8 cellular contexts compared by ENCODE assay signal in the genomic region with DNA sequence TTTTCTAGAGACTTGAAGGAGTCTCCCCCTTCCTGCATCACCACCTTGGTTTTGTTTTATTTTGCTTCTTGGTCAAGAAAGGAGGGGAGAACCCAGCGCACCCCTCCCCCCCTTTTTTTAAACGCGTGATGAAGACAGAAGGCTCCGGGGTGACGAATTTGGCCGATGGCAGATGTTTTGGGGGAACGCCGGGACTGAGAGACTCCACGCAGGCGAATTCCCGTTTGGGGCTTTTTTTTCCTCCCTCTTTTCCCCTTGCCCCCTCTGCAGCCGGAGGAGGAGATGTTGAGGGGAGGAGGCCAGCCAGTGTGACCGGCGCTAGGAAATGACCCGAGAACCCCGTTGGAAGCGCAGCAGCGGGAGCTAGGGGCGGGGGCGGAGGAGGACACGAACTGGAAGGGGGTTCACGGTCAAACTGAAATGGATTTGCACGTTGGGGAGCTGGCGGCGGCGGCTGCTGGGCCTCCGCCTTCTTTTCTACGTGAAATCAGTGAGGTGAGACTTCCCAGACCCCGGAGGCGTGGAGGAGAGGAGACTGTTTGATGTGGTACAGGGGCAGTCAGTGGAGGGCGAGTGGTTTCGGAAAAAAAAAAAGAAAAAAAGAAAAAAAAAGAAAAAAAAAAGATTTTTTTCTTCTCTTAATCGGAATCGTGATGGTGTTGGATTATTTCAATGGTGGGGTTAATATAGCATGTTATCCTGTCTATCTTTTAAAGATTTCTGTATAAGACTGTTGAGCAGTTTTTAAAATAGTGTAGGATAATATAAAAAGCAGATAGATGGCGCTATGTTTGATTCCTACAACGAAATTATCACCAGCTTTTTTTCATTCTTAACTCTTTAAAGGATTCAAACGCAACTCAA. TPM values are rescaled to one million over a fixed set of nuclear protein-coding genes. Genes with fewer than 3 reads are reported as not detected.
DNase-seq lines count a peak whose midpoint lies in the region; ATAC-seq and TF ChIP-seq lines count a peak whose summit lies in the region.

No MANE protein-coding gene starts in this region.

- peaks cover 38% of the 10 kb centered on the region for H3K4me1 ChIP-seq in Loucy (ENCODE audit: insufficient read depth, low read length, poor library complexity, severe bottlenecking)
- H3K4me1 ChIP-seq in SK-N-SH (ENCODE audit: control insufficient read depth in 1 of 2, insufficient read depth in 2 of 2, low read depth in 1 of 2, low read length in 1 of 2), result peaks cover 13 to 22% of the 10 kb centered on the region in 2 experiments
- peaks cover 21% of the 10 kb centered on the region for H3K4me1 ChIP-seq in smooth muscle cell (ENCODE audit: low read depth)

- no peak for ATAC-seq in GM21390 (IDR thresholded peaks at IDR 0.05; ENCODE audit: unreplicated experiment)

- peaks cover 70% of the 10 kb centered on the region for H4K20me1 ChIP-seq in Loucy (ENCODE audit: insufficient read depth, low read length, poor library complexity, severe bottlenecking)
- H4K20me1 ChIP-seq in SK-N-SH (ENCODE audit: insufficient read depth), result peaks cover 21% of the 10 kb centered on the region; the same call in 1 of the 2 replicates
- H4K20me1 ChIP-seq in smooth muscle cell (ENCODE audit: low read depth), result peaks cover 63% of the 10 kb centered on the region

- H3K27me3 ChIP-seq in Loucy (ENCODE audit: insufficient read depth, low read length, poor library complexity, severe bottlenecking), result peaks cover 44% of the 10 kb centered on the region
- H3K27me3 ChIP-seq in SK-N-SH (ENCODE audit: insufficient read depth), result no peaks in the 10 kb centered on the region
- no peaks in the 10 kb centered on the region for H3K27me3 ChIP-seq in smooth muscle cell (ENCODE audit: low read depth)

- TF ChIP-seq CTCF in Loucy (conservative IDR thresholded peaks at IDR 0.05; ENCODE audit: low read length), result peak; percentile 63
- TF ChIP-seq CTCF in SK-N-SH (IDR thresholded peaks at IDR 0.05), result peak; percentile 75
- TF ChIP-seq CTCF in smooth muscle cell (IDR thresholded peaks at IDR 0.05; ENCODE audit: borderline replicate concordance, insufficient read depth, poor library complexity, severe bottlenecking), result peak; percentile 51

- peak overlapping the region; percentile 94 for H3K4me3 ChIP-seq in Loucy (ENCODE audit: low read length, poor library complexity, severe bottlenecking)
- H3K4me3 ChIP-seq in SK-N-SH (ENCODE audit: low read depth in 2 of 2, low read length in 1 of 2), result peak overlapping the region; percentile 81 to 95
- H3K4me3 ChIP-seq in smooth muscle cell, result peak overlapping the region; percentile 99

- H3K27ac ChIP-seq in SK-N-SH (ENCODE audit: low read depth in 2 of 2, low read length in 1 of 2) (peak overlapping the region; percentile 88 to 98), cingulate gyrus (ENCODE audit: low read depth, low read length) (peak overlapping the region; percentile 10), smooth muscle cell (ENCODE audit: low read depth) (peak overlapping the region; percentile 86)

- no peak for TF ChIP-seq EP300 in SK-N-SH (IDR thresholded peaks at IDR 0.05; ENCODE audit: borderline replicate concordance in 1 of 2, low read depth in 1 of 2, low read length in 1 of 2)

- H3K36me3 ChIP-seq in Loucy (ENCODE audit: insufficient read depth, low read length) (peaks cover 44% of the 10 kb centered on the region), SK-N-SH (replicated peaks in 1 of 2; ENCODE audit: control insufficient read depth in 1 of 2, insufficient read depth in 2 of 2, low read length in 1 of 2) (peaks cover 29 to 35% of the 10 kb centered on the region in 2 experiments), smooth muscle cell (ENCODE audit: low read depth) (no peaks in the 10 kb centered on the region)

- DNase-seq in activated gamma-delta T cell treated with Interleukin-2 at 50 U/mL for 16 hours (peak; percentile 23), activated gamma-delta T cell (lab: John Stamatoyannopoulos, UW) (no peak), SK-N-SH (peak; percentile 68), islet precursor cell (peak; percentile 92), smooth muscle cell (lab: John Stamatoyannopoulos, UW; ENCODE audit: unreplicated experiment) (peak; percentile 13)

- H3K9me2 ChIP-seq in Loucy (replicated peaks; ENCODE audit: low read depth, low read length) (no peaks in the 10 kb centered on the region), SK-N-SH (no peaks in the 10 kb centered on the region)

- TF ChIP-seq RAD21 in SK-N-SH (IDR thresholded peaks at IDR 0.05; ENCODE audit: low read length), result peak; percentile 42

- WGBS in SK-N-SH (ENCODE audit: low lambda C conversion rate), result 2% methylated on average over 37 of the region's 37 CpGs
- 1% methylated on average over 36 of the region's 37 CpGs for WGBS in smooth muscle cell (ENCODE audit: low lambda C conversion rate)

- CTCF ChIA-PET in SK-N-SH (lab: Yijun Ruan, JAX), result interaction anchor here (0.9 to 7.3 kb wide), 15 partner anchors 8 to 1849 kb away, joined by 3 to 64 read pairs (median 4); no protein-coding TSS in a partner anchor

- H3K9me3 ChIP-seq in Loucy (ENCODE audit: insufficient read depth, low read depth, low read length), result no peaks in the 10 kb centered on the region
- no peaks in the 10 kb centered on the region for H3K9me3 ChIP-seq in SK-N-SH
- H3K9me3 ChIP-seq in smooth muscle cell (replicated peaks; ENCODE audit: low read depth), result no peaks in the 10 kb centered on the region

- H3K4me2 ChIP-seq in Loucy (ENCODE audit: low read depth, low read length, poor library complexity, severe bottlenecking), result peak overlapping the region; percentile 92
- peak overlapping the region; percentile 79 for H3K4me2 ChIP-seq in SK-N-SH
- H3K4me2 ChIP-seq in smooth muscle cell, result peak overlapping the region; percentile 98

- H3K9ac ChIP-seq in Loucy (ENCODE audit: low read depth, low read length, poor library complexity, severe bottlenecking) (peak overlapping the region; percentile 98), SK-N-SH (peak overlapping the region; percentile 89), smooth muscle cell (ENCODE audit: low read depth) (peak overlapping the region; percentile 88)

- POLR2A ChIA-PET in SK-N-SH (lab: Yijun Ruan, JAX), result interaction anchor here (0.6 to 10.5 kb wide), 9 partner anchors 173 to 1034 kb away, joined by 3 to 173 read pairs (median 4); no protein-coding TSS in a partner anchor

- H3F3A ChIP-seq in Loucy (ENCODE audit: low read depth) (peaks cover 18% of the 10 kb centered on the region), SK-N-SH (replicated peaks; ENCODE audit: insufficient read depth) (peaks cover 35% of the 10 kb centered on the region), smooth muscle cell (ENCODE audit: low read depth) (peaks cover 8% of the 10 kb centered on the region)

- no peak overlapping the region for H2AFZ ChIP-seq in Loucy (ENCODE audit: low read length)
- H2AFZ ChIP-seq in SK-N-SH (ENCODE audit: low read depth), result peak overlapping the region; percentile 51
- peak overlapping the region; percentile 39 for H2AFZ ChIP-seq in smooth muscle cell (ENCODE audit: low read depth)

- H3K79me2 ChIP-seq in Loucy (ENCODE audit: insufficient read depth, low read length) (peaks cover 97% of the 10 kb centered on the region), SK-N-SH (ENCODE audit: insufficient read depth) (peaks cover 65% of the 10 kb centered on the region), smooth muscle cell (ENCODE audit: low read depth) (peaks cover 67% of the 10 kb centered on the region)

TF ChIP-seq in SK-N-SH, 30 proteins besides CTCF, POLR2A, EP300 and RAD21 (continues in another document):
- TF ChIP-seq POLR2AphosphoS5 (IDR thresholded peaks at IDR 0.05; ENCODE audit: low read depth, low read length) (no peak), SIN3A (IDR thresholded peaks at IDR 0.05; ENCODE audit: borderline replicate concordance, low read depth, low read length) (no peak), SMC3 (IDR thresholded peaks at IDR 0.05; ENCODE audit: low read depth, low read length) (no peak), MAX (IDR thresholded peaks at IDR 0.05; ENCODE audit: low read depth) (0 out of 2 replicates have a peak, but pooled peaks have one; percentile 7), NRF1 (IDR thresholded peaks at IDR 0.05; ENCODE audit: low read depth, low read length) (no peak), RXRA (IDR thresholded peaks at IDR 0.05; ENCODE audit: borderline replicate concordance, low read depth) (no peak), TEAD4 (IDR thresholded peaks at IDR 0.05; ENCODE audit: borderline replicate concordance, insufficient read depth) (0 out of 2 replicates have a peak, but pooled peaks have one; percentile 6), RCOR1 (IDR thresholded peaks at IDR 0.05; ENCODE audit: low read length) (no peak), MXI1 (IDR thresholded peaks at IDR 0.05; ENCODE audit: low read depth, low read length) (peak; percentile 39; the same call in 1 of the 2 replicates), TAF1 (IDR thresholded peaks at IDR 0.05; ENCODE audit: borderline replicate concordance, low read depth, low read length) (peak; percentile 34; the same call in 1 of the 2 replicates), EZH2phosphoT487 (IDR thresholded peaks at IDR 0.05; ENCODE audit: borderline replicate concordance, low read depth) (no peak), JUND (IDR thresholded peaks at IDR 0.05) (0 out of 2 replicates have a peak, but pooled peaks have one; percentile 7)
- TF ChIP-seq, protein P1, sequence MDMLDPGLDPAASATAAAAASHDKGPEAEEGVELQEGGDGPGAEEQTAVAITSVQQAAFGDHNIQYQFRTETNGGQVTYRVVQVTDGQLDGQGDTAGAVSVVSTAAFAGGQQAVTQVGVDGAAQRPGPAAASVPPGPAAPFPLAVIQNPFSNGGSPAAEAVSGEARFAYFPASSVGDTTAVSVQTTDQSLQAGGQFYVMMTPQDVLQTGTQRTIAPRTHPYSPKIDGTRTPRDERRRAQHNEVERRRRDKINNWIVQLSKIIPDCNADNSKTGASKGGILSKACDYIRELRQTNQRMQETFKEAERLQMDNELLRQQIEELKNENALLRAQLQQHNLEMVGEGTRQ (IDR thresholded peaks at IDR 0.05; ENCODE audit: borderline replicate concordance, low read depth, low read length), result no peak

RNA-seq across cellular contexts. Expression of gene SOX4, which starts 3.1 kb away (rescaled TPM):
- polyA plus RNA-seq in SK-N-SH (2012; rRNA removed) (5.5 and 5.8 TPM in 2 replicates), smooth muscle cell (91.6 and 91.9 TPM in 2 replicates)
- 7.8 and 7.9 TPM in 2 replicates for polyA plus RNA-seq in SK-N-SH (2012; cell fraction: cytosol; rRNA removed)
- 6.8 and 7.5 TPM in 2 replicates for polyA plus RNA-seq in SK-N-SH (2012; cell fraction: nucleus; rRNA removed)
- total RNA-seq in smooth muscle cell, result 109 and 118 TPM in 2 replicates

Comparison
In these comparisons a context has a peak if more than half of its experiments do, and no peak if none do; other contexts are left out.
1. H3K27ac ChIP-seq: peak in every context shown above with its lines; median percentile 93 in SK-N-SH; 86 in smooth muscle cell; 10 in cingulate gyrus.
2. RNA of gene SOX4, which starts 3.1 kb away (polyA plus RNA-seq): 91.6 to 91.9 TPM in smooth muscle cell; 5.5 to 7.9 TPM in SK-N-SH; every median in the first group is over 10 times any median in the second.
3. Peak in every context shown above with its lines, with median percentiles within 50 percentile points of each other: H3K4me2 ChIP-seq, H3K4me3 ChIP-seq, H3K9ac ChIP-seq and CTCF ChIP-seq.